ENCODE assay signal across 14 cellular contexts in the genomic region with DNA sequence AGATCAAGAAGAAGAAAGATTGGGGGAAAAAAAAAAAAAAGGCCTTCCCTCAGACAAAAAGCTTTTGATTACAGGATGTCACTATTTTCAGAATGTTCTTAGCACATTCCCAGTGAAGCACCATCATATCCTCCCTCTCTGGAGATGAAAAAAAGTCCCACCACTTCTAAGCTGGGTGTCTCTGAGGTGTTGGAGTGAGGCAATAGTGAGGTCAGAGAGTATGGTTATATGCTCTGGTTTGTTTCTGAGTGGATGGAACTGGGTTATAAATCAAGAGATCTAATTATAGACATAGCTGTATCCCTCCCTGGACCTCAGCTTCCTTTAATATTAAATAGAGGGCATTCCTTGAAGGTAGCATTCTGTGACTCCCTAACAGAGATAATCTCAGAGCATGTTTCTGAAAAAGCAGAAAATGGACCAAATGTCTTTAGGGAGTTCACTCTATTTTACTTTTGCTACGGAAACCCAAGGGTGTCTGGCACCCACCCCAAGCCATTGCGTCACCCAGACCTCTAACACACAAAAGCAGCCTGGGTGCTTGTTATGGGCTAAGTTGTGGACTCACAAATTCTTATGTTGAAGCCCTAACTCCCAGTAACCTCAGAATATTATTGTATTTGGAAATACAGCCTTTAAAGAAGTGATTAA.
A peak's percentile ranks its signal among the peaks of the same experiment; 100 is the strongest.
DNase-seq lines count a peak whose midpoint lies in the region; ATAC-seq, FAIRE-seq and TF ChIP-seq lines count a peak whose summit lies in the region.
"Had no signal": no experiment of that assay in that cellular context is flagged by ENCODE, and none has a peak within 500 bp of the region (broad histone marks: within the 10 kb centered on the region; RNA-seq: fewer than 3 reads in every experiment).

No MANE protein-coding gene starts in this region.

- H3K9me3 ChIP-seq in liver (ENCODE audit: control insufficient read depth in 4 of 4, low read length in 3 of 4), result no peaks in the 10 kb centered on the region
- no peaks in the 10 kb centered on the region for H3K9me3 ChIP-seq in HepG2 (ENCODE audit: low read length)
- no peaks in the 10 kb centered on the region for H3K9me3 ChIP-seq in hepatocyte (ENCODE audit: low read depth)
- no peaks in the 10 kb centered on the region for H3K9me3 ChIP-seq in upper lobe of right lung

- H3K9me3 Mint-ChIP-seq in WTC11, result peaks cover 4% of the 10 kb centered on the region
- H3K9me3 Mint-ChIP-seq: IgD-negative memory B cell; naive thymus-derived CD4-positive, alpha-beta T cell had no signal

- TF ChIP-seq EP300 in HepG2 (IDR thresholded peaks at IDR 0.05; ENCODE audit: low read depth in 2 of 2, low read length in 2 of 2), result no peak
- no peak for TF ChIP-seq EP300 in HepG2 (CRISPR knock-in tag; IDR thresholded peaks at IDR 0.05; ENCODE audit: borderline replicate concordance)

- H4K20me1 ChIP-seq in HepG2 (ENCODE audit: insufficient read depth, low read length), result no peaks in the 10 kb centered on the region
- H4K20me1 ChIP-seq in hepatocyte (ENCODE audit: insufficient read depth, poor library complexity, severe bottlenecking), result no peaks in the 10 kb centered on the region

- no peaks in the 10 kb centered on the region for H3K36me3 ChIP-seq in liver (ENCODE audit: control insufficient read depth in 4 of 4, insufficient read depth in 3 of 4, low read depth in 1 of 4, low read length in 3 of 4)
- no peaks in the 10 kb centered on the region for H3K36me3 ChIP-seq in HepG2 (replicated peaks in 1 of 2; ENCODE audit: control insufficient read depth in 1 of 2, insufficient read depth in 2 of 2, low read length in 2 of 2)
- H3K36me3 ChIP-seq in hepatocyte (replicated peaks; ENCODE audit: insufficient read depth, low read depth), result no peaks in the 10 kb centered on the region
- no peaks in the 10 kb centered on the region for H3K36me3 ChIP-seq in upper lobe of right lung

- H3K36me3 Mint-ChIP-seq in WTC11, result 0 out of 2 replicates have a peak, but pooled peaks cover 3% of the 10 kb centered on the region
- H3K36me3 Mint-ChIP-seq: CD14-positive monocyte, IgD-negative memory B cell had no signal

- in situ Hi-C loops in HepG2 (cut with HindIII; ENCODE audit: extremely low pct_ligation_motif_present, low pct_unique_long_range_greater_than_20kb), result no loop called here

- CTCF ChIA-PET in HepG2 (lab: Yijun Ruan, JAX; ENCODE audit: low intra/inter-chr PET ratio, low total read pairs), result no interaction called here
- CTCF ChIA-PET in WTC11 (lab: Charles Lee), result interaction anchor here (0.6 to 1.5 kb wide), 4 partner anchors 23 to 217 kb away, joined by 3 to 4 read pairs (median 3); no protein-coding TSS in a partner anchor

- H3K79me2 ChIP-seq in HepG2 (ENCODE audit: insufficient read depth, low read length), result no peaks in the 10 kb centered on the region
- peaks cover 74% of the 10 kb centered on the region for H3K79me2 ChIP-seq in hepatocyte

- H3K27ac ChIP-seq in liver (ENCODE audit: low read depth in 1 of 2, low read length in 2 of 2) (no peak overlapping the region), HepG2 (ENCODE audit: extremely low read length, insufficient read depth, low read length) (no peak overlapping the region), hepatocyte (peak overlapping the region; percentile 29), upper lobe of right lung (no peak overlapping the region)

- no peak for FAIRE-seq in HepG2 (lab: Jason Lieb, UNC)

- no peak overlapping the region for H2AFZ ChIP-seq in HepG2 (ENCODE audit: low read length)
- H2AFZ ChIP-seq in hepatocyte, result no peak overlapping the region

- intact Hi-C loops in HepG2 (cut with micrococcal nuclease; ENCODE audit: unreplicated experiment), result no loop called here
- intact Hi-C loops in upper lobe of right lung (cut with DNase I), result no loop called here

- H3K9ac ChIP-seq in liver (ENCODE audit: low read depth in 1 of 2, low read length in 2 of 2), result no peak overlapping the region
- no peak overlapping the region for H3K9ac ChIP-seq in HepG2 (ENCODE audit: insufficient read depth, low read depth, low read length)

- no peaks in the 10 kb centered on the region for H3K27me3 Mint-ChIP-seq in WTC11 (ENCODE audit: low read depth)
- H3K27me3 Mint-ChIP-seq: IgD-negative memory B cell had no signal

- H3K4me3 Mint-ChIP-seq in WTC11, result no peak overlapping the region
- H3K4me3 Mint-ChIP-seq: CD14-positive monocyte; IgD-negative memory B cell; naive thymus-derived CD4-positive, alpha-beta T cell had no signal

- H3K4me1 Mint-ChIP-seq in WTC11, result peaks cover 65% of the 10 kb centered on the region

- DNase-seq in HepG2 (ENCODE audit: low spot score) (no peak), WTC11 (ENCODE audit: low spot score) (no peak), hepatocyte (ENCODE audit: low spot score) (no peak), upper lobe of right lung (no peak), NCI-H2107 treated with DMSO at 0.1 percent for 48 hours (lab: John Stamatoyannopoulos, UW; ENCODE audit: unreplicated experiment) (no peak), ureter (ENCODE audit: low spot score) (no peak)
- DNase-seq: cortex of kidney, NCI-H526, T-helper 2 cell had no signal

- no peaks in the 10 kb centered on the region for H3K27me3 ChIP-seq in liver (ENCODE audit: control insufficient read depth in 4 of 4, insufficient read depth in 4 of 4, low read length in 3 of 4)
- no peaks in the 10 kb centered on the region for H3K27me3 ChIP-seq in HepG2 (ENCODE audit: control insufficient read depth in 1 of 2, insufficient read depth in 2 of 2, low read length in 2 of 2)
- no peaks in the 10 kb centered on the region for H3K27me3 ChIP-seq in hepatocyte
- no peaks in the 10 kb centered on the region for H3K27me3 ChIP-seq in upper lobe of right lung

- no peak for TF ChIP-seq CTCF in liver (IDR thresholded peaks at IDR 0.05; ENCODE audit: low read depth, low read length, missing input control)
- no peak for TF ChIP-seq CTCF in HepG2 (CRISPR knock-in tag; IDR thresholded peaks at IDR 0.05)
- no peak for TF ChIP-seq CTCF in WTC11 (IDR thresholded peaks at IDR 0.05)
- TF ChIP-seq CTCF in hepatocyte (IDR thresholded peaks at IDR 0.05; ENCODE audit: poor library complexity), result no peak
- no peak for TF ChIP-seq CTCF in upper lobe of right lung (IDR thresholded peaks at IDR 0.05)

- 54% methylated on average over 2 of the region's 2 CpGs for WGBS in liver
- 79% methylated on average over 2 of the region's 2 CpGs for WGBS in HepG2 (ENCODE audit: low lambda C conversion rate)
- 94% methylated on average over 2 of the region's 2 CpGs for WGBS in hepatocyte (ENCODE audit: low lambda C conversion rate, missing lambda C conversion rate)

- no peaks in the 10 kb centered on the region for H3K4me1 ChIP-seq in liver (ENCODE audit: control insufficient read depth in 4 of 4, insufficient read depth in 4 of 4, low read length in 3 of 4)
- H3K4me1 ChIP-seq in HepG2 (ENCODE audit: insufficient read depth, low read length), result no peaks in the 10 kb centered on the region
- peaks cover 25% of the 10 kb centered on the region for H3K4me1 ChIP-seq in hepatocyte (ENCODE audit: insufficient read depth)
- H3K4me1 ChIP-seq in upper lobe of right lung, result peaks cover 10% of the 10 kb centered on the region

- no peak for TF ChIP-seq POLR2A in HepG2 (IDR thresholded peaks at IDR 0.05; ENCODE audit: insufficient read depth in 1 of 2, low read depth in 2 of 2, low read length in 2 of 2)

- TF ChIP-seq RAD21 in liver (IDR thresholded peaks at IDR 0.05), result no peak
- no peak for TF ChIP-seq RAD21 in HepG2 (CRISPR knock-in tag; IDR thresholded peaks at IDR 0.05)

- H3K27ac Mint-ChIP-seq in WTC11, result peak overlapping the region; percentile 75
- H3K27ac Mint-ChIP-seq: CD14-positive monocyte had no signal

- BruUV-seq in HepG2 (replicated peaks; lab: Mats Ljungman, UMichigan), result no TSS peak

- H3K9me2 ChIP-seq in hepatocyte (replicated peaks; ENCODE audit: insufficient read depth), result no peaks in the 10 kb centered on the region

- H3K4me3 ChIP-seq in liver (ENCODE audit: low read depth in 1 of 3, low read length in 3 of 3) (no peak overlapping the region), HepG2 (replicated peaks in 1 of 3; ENCODE audit: insufficient read depth in 1 of 3, low read depth in 2 of 3, low read length in 3 of 3) (no peak overlapping the region), hepatocyte (no peak overlapping the region), upper lobe of right lung (no peak overlapping the region)

- H3K4me2 ChIP-seq in HepG2 (ENCODE audit: low read depth, low read length), result no peak overlapping the region
- no peak overlapping the region for H3K4me2 ChIP-seq in hepatocyte

- POLR2A ChIA-PET in HepG2 (lab: Yijun Ruan, JAX) (no interaction called here), WTC11 (lab: Charles Lee) (interaction anchor here (0.5 to 1.0 kb wide), 2 partner anchors 12 to 95 kb away, joined by 3 to 6 read pairs; no protein-coding TSS in a partner anchor)

- ATAC-seq in HepG2 (no peak), WTC11 (no peak), upper lobe of right lung (peak; percentile 50), HG03469 (IDR thresholded peaks at IDR 0.05; ENCODE audit: unreplicated experiment) (no peak)
- ATAC-seq: naive thymus-derived CD4-positive, alpha-beta T cell had no signal

TF ChIP-seq in liver, 16 proteins besides CTCF, POLR2A, EP300 and RAD21 (continues in another document):
- TF ChIP-seq EGR1 (IDR thresholded peaks at IDR 0.05; ENCODE audit: low read depth in 2 of 2) (no peak), TAF1 (conservative IDR thresholded peaks at IDR 0.05) (no peak), MAX (IDR thresholded peaks at IDR 0.05) (no peak)

TF ChIP-seq in WTC11, 78 proteins besides CTCF, POLR2A, EP300 and RAD21:
- TF ChIP-seq, protein P1, sequence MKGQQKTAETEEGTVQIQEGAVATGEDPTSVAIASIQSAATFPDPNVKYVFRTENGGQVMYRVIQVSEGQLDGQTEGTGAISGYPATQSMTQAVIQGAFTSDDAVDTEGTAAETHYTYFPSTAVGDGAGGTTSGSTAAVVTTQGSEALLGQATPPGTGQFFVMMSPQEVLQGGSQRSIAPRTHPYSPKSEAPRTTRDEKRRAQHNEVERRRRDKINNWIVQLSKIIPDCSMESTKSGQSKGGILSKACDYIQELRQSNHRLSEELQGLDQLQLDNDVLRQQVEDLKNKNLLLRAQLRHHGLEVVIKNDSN (CRISPR knock-in tag; IDR thresholded peaks at IDR 0.05), result no peak
- no peak for TF ChIP-seq ZNF232 (CRISPR knock-in tag; IDR thresholded peaks at IDR 0.05)
